Comparison of ENCODE assay signal across 25 cellular contexts in genomic region chr4:87211249-87211952, GRCh38. TPM values are rescaled to one million over a fixed set of nuclear protein-coding genes. Genes with fewer than 3 reads are reported as not detected.
DNase-seq lines count a peak whose midpoint lies in the region; ATAC-seq and TF ChIP-seq lines count a peak whose summit lies in the region.
"Had no signal": no experiment of that assay in that cellular context is flagged by ENCODE, and none has a peak within 500 bp of the region (broad histone marks: within the 10 kb centered on the region; RNA-seq: fewer than 3 reads in every experiment).

No MANE protein-coding gene starts in this region.

- POLR2A ChIA-PET in HEK293T (lab: Yijun Ruan, JAX): interaction anchor here (0.6 kb wide), 1 partner anchor 213 kb away, joined by 3 read pairs; no protein-coding TSS in a partner anchor

- no peak for DNase-seq in right cardiac atrium
- no peak for DNase-seq in Right ventricle myocardium inferior (ENCODE audit: missing footprints)
- DNase-seq in choroid plexus epithelial cell (ENCODE audit: low read depth): peak; percentile 20
- DNase-seq in naive B cell: no peak
- no peak for DNase-seq in HEK293T (ENCODE audit: extremely low spot score)
- DNase-seq in activated T-cell treated with anti-CD3 and anti-CD28 coated beads, Interleukin-2, amount 50 U/mL, for 72 hours: no peak
- DNase-seq: activated CD4-positive, CD25-positive, alpha-beta regulatory T cell treated with anti-CD3 and anti-CD28 coated beads, Interleukin-2, amount 50 U/mL, for 72 hours; activated CD8-positive, alpha-beta T cell treated with anti-CD3 and anti-CD28 coated beads for 36 hours; aorta; CD8-positive, alpha-beta memory T cell; head of caudate nucleus; Kasumi-1; NCI-H446 treated with DMSO at 0.1 percent for 48 hours; small intestine; stimulated activated CD4-positive, alpha-beta T cell treated with anti-CD3 and anti-CD28 coated beads, Interleukin-1b, Interleukin-23, amount 100 ng/mL, for 48 hours; stomach; tibial artery had no signal

- H3K9me3 ChIP-seq in right cardiac atrium (ENCODE audit: control insufficient read depth, low read length) (no peaks in the 10 kb centered on the region), gastroesophageal sphincter (no peaks in the 10 kb centered on the region)
- H3K9me3 ChIP-seq: stomach, tibial artery had no signal

- WGBS in right cardiac atrium: 36% methylated on average over 5 of the region's 5 CpGs
- 47 to 59% methylated on average over 3 to 5 of the region's 5 CpGs for WGBS in gastroesophageal sphincter (ENCODE audit: low coverage in 1 of 2), 2 donors

- CTCF ChIA-PET in HEK293T (lab: Yijun Ruan, JAX): no interaction called here

- H3K27me3 ChIP-seq in right cardiac atrium (ENCODE audit: control insufficient read depth, insufficient read depth) (no peaks in the 10 kb centered on the region), gastroesophageal sphincter (no peaks in the 10 kb centered on the region)
- H3K27me3 ChIP-seq: stomach, tibial artery had no signal

- TF ChIP-seq CTCF in choroid plexus epithelial cell (conservative IDR thresholded peaks at IDR 0.05; ENCODE audit: low read depth, low read length) (no peak), gastroesophageal sphincter (IDR thresholded peaks at IDR 0.05) (no peak)

- H3K9me3 Mint-ChIP-seq in naive B cell: no peaks in the 10 kb centered on the region
- H3K9me3 Mint-ChIP-seq in activated T-cell treated with anti-CD3 and anti-CD28 coated beads, Interleukin-2, amount 50 U/mL, for 72 hours: peaks cover 0 to 3% of the 10 kb centered on the region in 2 donors
- H3K9me3 Mint-ChIP-seq: activated CD8-positive, alpha-beta T cell treated with anti-CD3 and anti-CD28 coated beads for 36 hours; activated naive CD4-positive, alpha-beta T cell treated with anti-CD3 and anti-CD28 coated beads, Interleukin-2, amount 50 U/mL, for 72 hours; CD8-positive, alpha-beta memory T cell; central memory CD8-positive, alpha-beta T cell; memory B cell; T-helper 1 cell treated with Interleukin-12 subunit alpha and Interleukin-12 subunit beta and Interleukin-4 antibody, amounts not matched to agents 30 μg/mL and 1 μg/mL, for 36 hours had no signal

- no peaks in the 10 kb centered on the region for H3K27me3 Mint-ChIP-seq in naive B cell
- no peaks in the 10 kb centered on the region for H3K27me3 Mint-ChIP-seq in activated T-cell treated with anti-CD3 and anti-CD28 coated beads, Interleukin-2, amount 50 U/mL, for 72 hours (ENCODE audit: low read depth)
- H3K27me3 Mint-ChIP-seq: activated CD8-positive, alpha-beta T cell treated with anti-CD3 and anti-CD28 coated beads for 36 hours; CD8-positive, alpha-beta memory T cell; central memory CD8-positive, alpha-beta T cell; memory B cell had no signal

- intact Hi-C loops in right cardiac atrium (cut with DNase I): no loop called here
- intact Hi-C loops in Right ventricle myocardium inferior (cut with DNase I): no loop called here

- no peak overlapping the region for H3K4me3 ChIP-seq in right cardiac atrium (ENCODE audit: low read length)
- no peak overlapping the region for H3K4me3 ChIP-seq in choroid plexus epithelial cell (ENCODE audit: low read depth, low read length)
- no peak overlapping the region for H3K4me3 ChIP-seq in gastroesophageal sphincter
- H3K4me3 ChIP-seq: SK-N-MC, stomach, tibial artery had no signal

- TF ChIP-seq EP300 in gastroesophageal sphincter (IDR thresholded peaks at IDR 0.05): no peak

- ATAC-seq in right cardiac atrium (peak; percentile 44 to 88), Right ventricle myocardium inferior (no peak), naive B cell (ENCODE audit: low read depth in 2 of 2) (no peak), HG03442 (IDR thresholded peaks at IDR 0.05; ENCODE audit: unreplicated experiment) (no peak), gastroesophageal sphincter (no peak)
- no peak for ATAC-seq in activated T-cell treated with anti-CD3 and anti-CD28 coated beads, Interleukin-2, amount 50 U/mL, for 72 hours (replicated peaks in 1 of 2)
- ATAC-seq: activated CD8-positive, alpha-beta T cell treated with anti-CD3 and anti-CD28 coated beads for 36 hours; activated naive CD4-positive, alpha-beta T cell treated with anti-CD3 and anti-CD28 coated beads, Interleukin-2, amount 50 U/mL, for 72 hours had no signal

- no peak overlapping the region for H3K4me3 Mint-ChIP-seq in naive B cell
- H3K4me3 Mint-ChIP-seq in activated T-cell treated with anti-CD3 and anti-CD28 coated beads, Interleukin-2, amount 50 U/mL, for 72 hours: no peak overlapping the region
- H3K4me3 Mint-ChIP-seq: activated CD8-positive, alpha-beta T cell treated with anti-CD3 and anti-CD28 coated beads for 36 hours; CD8-positive, alpha-beta memory T cell; central memory CD8-positive, alpha-beta T cell; T-helper 1 cell treated with Interleukin-12 subunit alpha and Interleukin-12 subunit beta and Interleukin-4 antibody, amounts not matched to agents 30 μg/mL and 1 μg/mL, for 36 hours had no signal

- peaks cover under 1 to 6% of the 10 kb centered on the region in 2 donors for H3K36me3 Mint-ChIP-seq in naive B cell
- peaks cover 0 to 3% of the 10 kb centered on the region in 2 donors for H3K36me3 Mint-ChIP-seq in activated T-cell treated with anti-CD3 and anti-CD28 coated beads, Interleukin-2, amount 50 U/mL, for 72 hours (ENCODE audit: insufficient read depth in 2 of 2)

- no peak for TF ChIP-seq POLR2A in gastroesophageal sphincter (IDR thresholded peaks at IDR 0.05)

- peaks cover 9% of the 10 kb centered on the region for H3K4me1 ChIP-seq in right cardiac atrium (ENCODE audit: control insufficient read depth, insufficient read depth, low read length)
- H3K4me1 ChIP-seq in gastroesophageal sphincter: peaks cover 0 to 24% (median 9%) of the 10 kb centered on the region in 3 donors

- peaks cover 14 to 35% (median 25%) of the 10 kb centered on the region in 3 donors for H3K4me1 Mint-ChIP-seq in naive B cell
- H3K4me1 Mint-ChIP-seq in activated T-cell treated with anti-CD3 and anti-CD28 coated beads, Interleukin-2, amount 50 U/mL, for 72 hours (ENCODE audit: low read depth): peaks cover 16% of the 10 kb centered on the region

- H3K27ac ChIP-seq in right cardiac atrium (ENCODE audit: low read length) (no peak overlapping the region), gastroesophageal sphincter (no peak overlapping the region)
- H3K27ac ChIP-seq: RWPE1, SK-N-MC, stomach had no signal

- H3K27ac Mint-ChIP-seq in naive B cell: peak overlapping the region in 4 of 6 donors; percentile 52 to 89 (median 70)
- H3K27ac Mint-ChIP-seq in activated T-cell treated with anti-CD3 and anti-CD28 coated beads, Interleukin-2, amount 50 U/mL, for 72 hours: no peak overlapping the region
- H3K27ac Mint-ChIP-seq: activated CD8-positive, alpha-beta T cell treated with anti-CD3 and anti-CD28 coated beads for 36 hours; T-helper 1 cell treated with Interleukin-12 subunit alpha and Interleukin-12 subunit beta and Interleukin-4 antibody, amounts not matched to agents 30 μg/mL and 1 μg/mL, for 36 hours had no signal

- no peaks in the 10 kb centered on the region for H3K36me3 ChIP-seq in gastroesophageal sphincter

TF ChIP-seq in HEK293T, 16 proteins besides CTCF, POLR2A, EP300 and RAD21:
- TF ChIP-seq ZNF384 (IDR thresholded peaks at IDR 0.05) (no peak), NFRKB (IDR thresholded peaks at IDR 0.05) (no peak), L3MBTL2 (conservative IDR thresholded peaks at IDR 0.05) (no peak), HDGF (IDR thresholded peaks at IDR 0.05; ENCODE audit: borderline replicate concordance) (no peak)

RNA-seq across cellular contexts. Expression of gene KLHL8, which starts 9.0 kb away (rescaled TPM):
- 10 to 100 TPM; 10.8 to 14.6 (median 11.9) TPM for total RNA-seq in right cardiac atrium
- 3.4 TPM for polyA plus RNA-seq in right cardiac atrium
- total RNA-seq in Right ventricle myocardium inferior: 12.0 TPM
- 10 to 100 TPM; 15.8 to 17.5 (median 16.3) TPM for polyA plus RNA-seq in naive B cell (ENCODE audit: low read depth in 6 of 6)
- 10 to 100 TPM in 1 of 2 donors, 1 to 10 TPM in 1; 9.7 to 10.9 TPM for total RNA-seq in activated T-cell treated with anti-CD3 and anti-CD28 coated beads, Interleukin-2, amount 50 U/mL, for 72 hours
- total RNA-seq in gastroesophageal sphincter: 10 to 100 TPM in 3 of 4 donors, 1 to 10 TPM in 1; 9.1 to 17.6 (median 13.0) TPM

Comparison
In these comparisons a context has a peak if more than half of its experiments do, and no peak if none do; other contexts are left out.
1. ATAC-seq: peak in right cardiac atrium (2 of 2); none in Right ventricle myocardium inferior (single experiment), naive B cell (0 of 2), HG03442 (single experiment), activated T-cell treated with anti-CD3 and anti-CD28 coated beads, Interleukin-2, amount 50 U/mL, for 72 hours (0 of 2) and gastroesophageal sphincter (single experiment).